ENCODE assay signal across 16 cellular contexts in the genomic region with DNA sequence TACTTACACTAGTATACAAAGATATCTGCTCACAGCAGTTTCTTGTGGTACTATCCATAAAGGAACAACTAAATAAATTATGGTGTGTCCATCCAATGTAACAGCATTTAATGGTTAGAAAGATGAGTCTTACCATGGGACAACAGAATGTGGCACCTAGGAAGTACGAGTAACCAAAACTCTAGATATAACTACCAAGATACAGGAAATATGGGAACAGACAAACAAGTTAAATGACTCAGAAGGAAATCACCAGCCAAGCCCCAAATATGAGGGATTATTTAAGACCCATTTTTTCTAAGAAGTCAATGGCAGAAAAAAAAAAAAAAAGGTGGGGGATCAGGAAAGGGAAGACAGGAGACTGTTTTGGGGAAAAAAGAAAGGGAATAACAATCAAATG.
"Had no signal": no experiment of that assay in that cellular context is flagged by ENCODE, and none has a peak within 500 bp of the region (broad histone marks: within the 10 kb centered on the region; RNA-seq: fewer than 3 reads in every experiment).

No MANE protein-coding gene starts in this region.

- H3K36me3 ChIP-seq: ascending aorta, cardiac muscle cell, esophagus squamous epithelium, gastrocnemius medialis, heart left ventricle, spleen, upper lobe of left lung had no signal

- H3K27ac ChIP-seq: ascending aorta, cardiac muscle cell, gastrocnemius medialis, heart left ventricle, psoas muscle, spleen, upper lobe of left lung had no signal

- H3K4me3 ChIP-seq: ascending aorta, cardiac muscle cell, esophagus squamous epithelium, gastrocnemius medialis, heart left ventricle, psoas muscle, spleen, upper lobe of left lung had no signal

- ATAC-seq: activated T-helper 17 cell treated with anti-CD3 and anti-CD28 coated beads, Interleukin-2, amount 50 U/mL, for 72 hours; gastrocnemius medialis; heart left ventricle; left lobe of liver; psoas muscle; sciatic nerve had no signal

- H3K27me3 ChIP-seq: ascending aorta, cardiac muscle cell, esophagus squamous epithelium, gastrocnemius medialis, heart left ventricle, spleen, upper lobe of left lung had no signal

- DNase-seq: activated CD4-positive, alpha-beta T cell treated with anti-CD3 and anti-CD28 coated beads for 1 hour; activated CD4-positive, alpha-beta T cell treated with anti-CD3 and anti-CD28 coated beads, Interleukin-2, amount 50 U/mL, for 4 hours; activated naive CD4-positive, alpha-beta T cell treated with Interleukin-2 at 50 U/mL for 16 hours; activated T-cell treated with anti-CD3 and anti-CD28 coated beads for 4 hours; esophagus squamous epithelium; gastrocnemius medialis; heart left ventricle; immature natural killer cell; psoas muscle; spleen; upper lobe of left lung had no signal

- H3K4me1 ChIP-seq: ascending aorta, gastrocnemius medialis, heart left ventricle, psoas muscle, spleen, upper lobe of left lung had no signal
